ENCODE assay signal across 1 cellular context in the genomic region with DNA sequence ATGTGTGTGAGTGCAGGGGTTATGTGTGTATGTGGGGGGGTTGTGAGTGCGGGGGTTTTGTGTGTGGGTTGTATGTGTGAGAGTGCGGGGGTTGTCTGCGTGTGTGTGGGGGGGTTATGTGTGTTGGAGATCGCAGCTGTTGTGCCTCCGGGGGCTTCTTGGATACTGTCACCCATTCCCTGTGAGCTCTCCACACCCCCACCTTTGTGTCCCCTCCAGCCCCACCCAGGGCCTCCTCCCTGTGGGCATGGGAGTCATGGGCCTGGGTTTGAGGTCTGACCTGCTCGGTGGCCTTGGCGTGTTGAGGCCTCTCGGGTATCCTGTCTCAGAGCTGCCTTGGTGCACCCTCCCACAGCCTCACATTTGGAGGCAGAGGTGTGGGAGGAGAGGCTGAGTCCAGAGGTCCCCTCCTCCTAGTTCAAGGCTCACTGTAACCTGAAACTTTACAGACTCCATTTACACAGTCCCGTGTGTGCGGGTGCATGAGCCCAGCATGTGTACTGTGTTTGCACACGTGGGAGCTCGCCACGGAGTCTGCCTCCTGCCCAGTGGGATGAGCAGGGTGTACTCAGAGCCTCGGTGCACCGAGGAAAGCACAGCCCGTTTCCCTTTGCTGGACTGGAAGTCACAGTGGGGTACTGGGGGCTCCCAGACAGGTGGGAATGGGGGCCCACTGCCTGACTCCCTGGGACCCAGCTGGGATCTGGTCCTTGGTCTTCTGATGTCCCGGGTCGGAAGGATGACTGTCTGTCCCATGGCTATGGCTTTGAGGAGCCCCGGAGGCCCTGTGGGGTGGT.
TF ChIP-seq lines count a peak whose summit lies in the region.

No MANE protein-coding gene starts in this region.

TF ChIP-seq in HEK293, 187 proteins besides CTCF, POLR2A, EP300 and RAD21 (continued from another document):
- TF ChIP-seq, protein P1, sequence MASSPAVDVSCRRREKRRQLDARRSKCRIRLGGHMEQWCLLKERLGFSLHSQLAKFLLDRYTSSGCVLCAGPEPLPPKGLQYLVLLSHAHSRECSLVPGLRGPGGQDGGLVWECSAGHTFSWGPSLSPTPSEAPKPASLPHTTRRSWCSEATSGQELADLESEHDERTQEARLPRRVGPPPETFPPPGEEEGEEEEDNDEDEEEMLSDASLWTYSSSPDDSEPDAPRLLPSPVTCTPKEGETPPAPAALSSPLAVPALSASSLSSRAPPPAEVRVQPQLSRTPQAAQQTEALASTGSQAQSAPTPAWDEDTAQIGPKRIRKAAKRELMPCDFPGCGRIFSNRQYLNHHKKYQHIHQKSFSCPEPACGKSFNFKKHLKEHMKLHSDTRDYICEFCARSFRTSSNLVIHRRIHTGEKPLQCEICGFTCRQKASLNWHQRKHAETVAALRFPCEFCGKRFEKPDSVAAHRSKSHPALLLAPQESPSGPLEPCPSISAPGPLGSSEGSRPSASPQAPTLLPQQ (tag by site-specific recombination; IDR thresholded peaks at IDR 0.05), result no peak
- no peak for TF ChIP-seq ZBTB17 (tag by site-specific recombination; IDR thresholded peaks at IDR 0.05)
- no peak for TF ChIP-seq ZNF23 (tag by site-specific recombination; IDR thresholded peaks at IDR 0.05; ENCODE audit: borderline replicate concordance)
- peak; percentile 91 for TF ChIP-seq ZFHX2 (tag by site-specific recombination; conservative IDR thresholded peaks at IDR 0.05)
- TF ChIP-seq, protein P2, sequence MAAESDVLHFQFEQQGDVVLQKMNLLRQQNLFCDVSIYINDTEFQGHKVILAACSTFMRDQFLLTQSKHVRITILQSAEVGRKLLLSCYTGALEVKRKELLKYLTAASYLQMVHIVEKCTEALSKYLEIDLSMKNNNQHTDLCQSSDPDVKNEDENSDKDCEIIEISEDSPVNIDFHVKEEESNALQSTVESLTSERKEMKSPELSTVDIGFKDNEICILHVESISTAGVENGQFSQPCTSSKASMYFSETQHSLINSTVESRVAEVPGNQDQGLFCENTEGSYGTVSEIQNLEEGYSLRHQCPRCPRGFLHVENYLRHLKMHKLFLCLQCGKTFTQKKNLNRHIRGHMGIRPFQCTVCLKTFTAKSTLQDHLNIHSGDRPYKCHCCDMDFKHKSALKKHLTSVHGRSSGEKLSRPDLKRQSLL (tag by site-specific recombination; IDR thresholded peaks at IDR 0.05), result no peak
- no peak for TF ChIP-seq ZNF510 (tag by site-specific recombination; IDR thresholded peaks at IDR 0.05; ENCODE audit: insufficient replicate concordance)
- TF ChIP-seq, protein P3, sequence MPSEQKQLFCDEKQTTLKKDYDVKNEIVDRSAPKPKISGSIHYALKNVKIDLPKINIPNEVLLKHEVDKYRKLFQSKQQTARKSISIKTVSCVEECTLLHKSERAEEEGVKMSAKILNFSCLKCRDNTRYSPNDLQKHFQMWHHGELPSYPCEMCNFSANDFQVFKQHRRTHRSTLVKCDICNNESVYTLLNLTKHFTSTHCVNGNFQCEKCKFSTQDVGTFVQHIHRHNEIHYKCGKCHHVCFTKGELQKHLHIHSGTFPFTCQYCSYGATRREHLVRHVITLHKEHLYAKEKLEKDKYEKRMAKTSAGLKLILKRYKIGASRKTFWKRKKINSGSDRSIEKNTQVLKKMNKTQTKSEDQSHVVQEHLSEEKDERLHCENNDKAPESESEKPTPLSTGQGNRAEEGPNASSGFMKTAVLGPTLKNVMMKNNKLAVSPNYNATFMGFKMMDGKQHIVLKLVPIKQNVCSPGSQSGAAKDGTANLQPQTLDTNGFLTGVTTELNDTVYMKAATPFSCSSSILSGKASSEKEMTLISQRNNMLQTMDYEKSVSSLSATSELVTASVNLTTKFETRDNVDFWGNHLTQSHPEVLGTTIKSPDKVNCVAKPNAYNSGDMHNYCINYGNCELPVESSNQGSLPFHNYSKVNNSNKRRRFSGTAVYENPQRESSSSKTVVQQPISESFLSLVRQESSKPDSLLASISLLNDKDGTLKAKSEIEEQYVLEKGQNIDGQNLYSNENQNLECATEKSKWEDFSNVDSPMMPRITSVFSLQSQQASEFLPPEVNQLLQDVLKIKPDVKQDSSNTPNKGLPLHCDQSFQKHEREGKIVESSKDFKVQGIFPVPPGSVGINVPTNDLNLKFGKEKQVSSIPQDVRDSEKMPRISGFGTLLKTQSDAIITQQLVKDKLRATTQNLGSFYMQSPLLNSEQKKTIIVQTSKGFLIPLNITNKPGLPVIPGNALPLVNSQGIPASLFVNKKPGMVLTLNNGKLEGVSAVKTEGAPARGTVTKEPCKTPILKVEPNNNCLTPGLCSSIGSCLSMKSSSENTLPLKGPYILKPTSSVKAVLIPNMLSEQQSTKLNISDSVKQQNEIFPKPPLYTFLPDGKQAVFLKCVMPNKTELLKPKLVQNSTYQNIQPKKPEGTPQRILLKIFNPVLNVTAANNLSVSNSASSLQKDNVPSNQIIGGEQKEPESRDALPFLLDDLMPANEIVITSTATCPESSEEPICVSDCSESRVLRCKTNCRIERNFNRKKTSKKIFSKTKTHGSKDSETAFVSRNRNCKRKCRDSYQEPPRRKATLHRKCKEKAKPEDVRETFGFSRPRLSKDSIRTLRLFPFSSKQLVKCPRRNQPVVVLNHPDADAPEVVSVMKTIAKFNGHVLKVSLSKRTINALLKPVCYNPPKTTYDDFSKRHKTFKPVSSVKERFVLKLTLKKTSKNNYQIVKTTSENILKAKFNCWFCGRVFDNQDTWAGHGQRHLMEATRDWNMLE (tag by site-specific recombination; conservative IDR thresholded peaks at IDR 0.05; ENCODE audit: low read depth), result no peak
